1 cellular context compared by ENCODE assay signal in genomic region chr19:15280915-15281683, GRCh38.
TF ChIP-seq lines count a peak whose summit lies in the region.

No MANE protein-coding gene starts in this region.

TF ChIP-seq in SK-N-SH, 30 proteins besides CTCF, POLR2A, EP300 and RAD21 (continued from another document):
- peak; percentile 19; the same call in 1 of the 2 replicates for TF ChIP-seq PBX3 (IDR thresholded peaks at IDR 0.05)
- TF ChIP-seq ELF1 (IDR thresholded peaks at IDR 0.05): no peak
